In genomic region chr2:168685619-168686453, GRCh38 we compare ENCODE assay signal across 1 cellular context.
A peak's percentile ranks its signal among the peaks of the same experiment; 100 is the strongest.
TF ChIP-seq lines count a peak whose summit lies in the region.

No MANE protein-coding gene starts in this region.

TF ChIP-seq in K562, 482 proteins besides CTCF, POLR2A, EP300 and RAD21 (continued from another document and continues in another):
- TF ChIP-seq ZNF76 (CRISPR knock-in tag; IDR thresholded peaks at IDR 0.05; ENCODE audit: borderline replicate concordance) (no peak), AFF4 (CRISPR knock-in tag; IDR thresholded peaks at IDR 0.05) (no peak), E2F4 (CRISPR knock-in tag; IDR thresholded peaks at IDR 0.05; ENCODE audit: low read depth) (no peak), GATAD2A (IDR thresholded peaks at IDR 0.05) (no peak), PTBP1 (IDR thresholded peaks at IDR 0.05; ENCODE audit: low read depth, low read length) (no peak), SP1 (CRISPR knock-in tag; IDR thresholded peaks at IDR 0.05) (0 out of 2 replicates have a peak, but pooled peaks have one; percentile 27), CEBPB (tag; IDR thresholded peaks at IDR 0.05) (peak; percentile 86), ZBTB26 (CRISPR knock-in tag; IDR thresholded peaks at IDR 0.05) (no peak), ZNF12 (CRISPR knock-in tag; IDR thresholded peaks at IDR 0.05) (peak; percentile 93), ZBTB11 (CRISPR knock-in tag; IDR thresholded peaks at IDR 0.05) (no peak), PCBP1 (IDR thresholded peaks at IDR 0.05; ENCODE audit: low read depth, low read length, poor library complexity, severe bottlenecking) (no peak), ZNF24 (IDR thresholded peaks at IDR 0.05) (peak; percentile 45; the same call in 1 of the 2 replicates), ZBTB2 (IDR thresholded peaks at IDR 0.05) (peak; percentile 59; the same call in 1 of the 2 replicates), JUND (IDR thresholded peaks at IDR 0.05; ENCODE audit: borderline replicate concordance, low read depth, low read length) (peak; percentile 79), JUND (tag; IDR thresholded peaks at IDR 0.05; ENCODE audit: borderline replicate concordance, low read depth, low read length) (no peak; the same call in 2 of the 3 replicates), MTA2 (IDR thresholded peaks at IDR 0.05; ENCODE audit: low read depth) (peak; percentile 50), ZBTB1 (CRISPR knock-in tag; IDR thresholded peaks at IDR 0.05; ENCODE audit: borderline replicate concordance, low read depth) (no peak), ZNF174 (CRISPR knock-in tag; IDR thresholded peaks at IDR 0.05) (no peak), LCOR (CRISPR knock-in tag; IDR thresholded peaks at IDR 0.05) (peak; percentile 9; the same call in 1 of the 2 replicates), PKNOX1 (IDR thresholded peaks at IDR 0.05) (peak; percentile 5; the same call in 1 of the 2 replicates), GABPB1 (CRISPR knock-in tag; IDR thresholded peaks at IDR 0.05) (no peak), MAZ (CRISPR knock-in tag; conservative IDR thresholded peaks at IDR 0.05 in 1 of 2, IDR thresholded peaks at IDR 0.05 in 1 of 2) (peak in 1 of 2 experiments; percentile 52; a peak in 1 of 4 replicates), HDAC1 (IDR thresholded peaks at IDR 0.05) (peak in 1 of 2 experiments; percentile 49; a peak in 1 of 4 replicates), EWSR1 (IDR thresholded peaks at IDR 0.05; ENCODE audit: borderline replicate concordance, low read depth, partially characterized antibody) (no peak), UBTF (IDR thresholded peaks at IDR 0.05; ENCODE audit: borderline replicate concordance in 1 of 2, low read depth in 2 of 2, low read length in 2 of 2) (peak in 1 of 2 experiments; percentile 77; a peak in 3 of 4 replicates), ATF7 (IDR thresholded peaks at IDR 0.05) (peak; percentile 79), MNT (conservative IDR thresholded peaks at IDR 0.05) (peak in 1 of 2 experiments; percentile 45; a peak in 2 of 4 replicates), SMARCA4 (IDR thresholded peaks at IDR 0.05) (peak; percentile 89), VEZF1 (CRISPR knock-in tag; IDR thresholded peaks at IDR 0.05) (0 out of 2 replicates have a peak, but pooled peaks have one; percentile 9), ZNF224 (CRISPR knock-in tag; IDR thresholded peaks at IDR 0.05) (no peak), ZNF197 (CRISPR knock-in tag; IDR thresholded peaks at IDR 0.05; ENCODE audit: low read depth) (no peak; the same call in 1 of the 2 replicates), SIRT6 (IDR thresholded peaks at IDR 0.05; ENCODE audit: low read depth, low read length) (no peak), STAT5A (IDR thresholded peaks at IDR 0.05; ENCODE audit: borderline replicate concordance, low read length) (peak; percentile 64), ATF1 (CRISPR knock-in tag; IDR thresholded peaks at IDR 0.05) (no peak), ATF1 (tag; IDR thresholded peaks at IDR 0.05) (peak; percentile 33), E2F6 (IDR thresholded peaks at IDR 0.05; ENCODE audit: borderline replicate concordance in 1 of 2, extremely low read depth in 1 of 2, insufficient read depth in 1 of 2, insufficient read length in 1 of 2, low read depth in 1 of 2, low read length in 1 of 2, poor library complexity in 1 of 2, severe bottlenecking in 1 of 2) (peak in 1 of 2 experiments; percentile 47), ZBTB43 (CRISPR knock-in tag; IDR thresholded peaks at IDR 0.05) (no peak)
